ENCODE assay signal across 1 cellular context in genomic region chr1:23177438-23178380, GRCh38.
TF ChIP-seq lines count a peak whose summit lies in the region.

No MANE protein-coding gene starts in this region.

TF ChIP-seq in HEK293, 187 proteins besides CTCF, POLR2A, EP300 and RAD21 (continued from another document):
- TF ChIP-seq GLIS2 (tag by site-specific recombination; IDR thresholded peaks at IDR 0.05) (0 out of 2 replicates have a peak, but pooled peaks have one; percentile 32), EGR2 (tag by site-specific recombination; IDR thresholded peaks at IDR 0.05; ENCODE audit: low read depth) (0 out of 2 replicates have a peak, but pooled peaks have one; percentile 34), ZNF843 (tag by site-specific recombination; IDR thresholded peaks at IDR 0.05) (peak; percentile 31; the same call in 1 of the 2 replicates), ZNF544 (tag by site-specific recombination; IDR thresholded peaks at IDR 0.05) (no peak), ZNF274 (IDR thresholded peaks at IDR 0.05; ENCODE audit: low read length) (no peak), ZNF274 (tag by site-specific recombination; IDR thresholded peaks at IDR 0.05; ENCODE audit: borderline replicate concordance) (no peak), ZNF24 (tag by site-specific recombination; IDR thresholded peaks at IDR 0.05) (0 out of 2 replicates have a peak, but pooled peaks have one; percentile 33), ZNF324 (tag by site-specific recombination; IDR thresholded peaks at IDR 0.05) (0 out of 2 replicates have a peak, but pooled peaks have one; percentile 31)
